8 cellular contexts compared by ENCODE assay signal in the genomic region with DNA sequence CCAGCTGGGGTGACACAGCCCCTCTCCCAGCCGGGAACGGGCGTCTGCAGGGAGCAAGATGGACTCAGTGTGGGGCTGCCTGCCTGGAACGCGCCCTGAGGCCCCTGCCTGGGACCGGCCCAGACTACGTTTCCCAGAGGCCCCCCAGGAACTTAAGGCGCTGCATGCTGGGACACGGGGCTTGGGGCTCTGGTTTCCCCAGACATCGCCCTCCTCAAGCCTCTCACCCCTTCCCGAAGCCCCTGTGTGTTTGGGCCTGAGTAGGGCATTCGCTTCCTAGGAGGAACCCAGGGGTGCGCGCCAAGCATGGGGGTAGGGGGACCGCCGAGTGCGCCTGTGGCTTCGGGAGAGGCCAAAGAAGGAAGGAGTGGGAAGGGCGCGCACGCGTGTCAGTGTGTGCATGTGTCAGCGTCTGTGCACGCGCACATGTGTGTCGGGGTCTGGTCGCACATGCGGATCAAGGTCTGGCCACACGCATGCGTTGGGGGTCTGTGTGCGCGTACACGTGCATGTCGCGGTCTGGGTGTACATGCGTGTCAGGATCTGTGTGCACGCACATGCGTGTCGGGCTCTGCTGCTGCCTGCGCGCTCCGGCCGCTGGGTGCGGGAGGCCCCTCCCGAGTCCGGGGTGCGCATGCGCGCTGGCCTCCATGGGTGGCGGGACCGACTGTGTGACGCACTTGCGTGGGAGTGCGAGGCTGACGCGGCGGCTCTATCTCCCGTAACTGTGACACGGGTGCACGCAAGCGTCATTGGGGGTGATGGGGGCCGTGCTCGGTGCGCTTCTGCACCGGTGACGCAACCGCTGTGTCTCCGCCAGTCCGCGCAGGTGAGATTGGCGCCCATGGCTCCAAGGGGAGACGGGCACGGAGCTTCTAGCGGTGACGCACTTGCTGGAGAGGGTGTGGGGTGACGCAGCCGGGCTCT. TPM values are rescaled to one million over a fixed set of nuclear protein-coding genes. Genes with fewer than 3 reads are reported as not detected.
DNase-seq lines count a peak whose midpoint lies in the region; ATAC-seq and TF ChIP-seq lines count a peak whose summit lies in the region.

No MANE protein-coding gene starts in this region.

- TF ChIP-seq RAD21 in Ishikawa (IDR thresholded peaks at IDR 0.05; ENCODE audit: low read depth), result no peak

- no peak for TF ChIP-seq CTCF in GM20000 (IDR thresholded peaks at IDR 0.05; ENCODE audit: extremely low read depth, missing control alignments)

- DNase-seq in CD1c-positive myeloid dendritic cell (ENCODE audit: extremely low spot score), result peak; percentile 96
- DNase-seq in GM20000 (ENCODE audit: low spot score), result peak; percentile 83
- DNase-seq in activated CD4-positive, alpha-beta T cell treated with anti-CD3 and anti-CD28 coated beads for 24 hours (ENCODE audit: low read depth in 2 of 2), result peak; percentile 72 to 79
- DNase-seq in cerebellum (ENCODE audit: low spot score), result peak; percentile 85
- DNase-seq in left lobe of liver (ENCODE audit: low spot score), result peak; percentile 74
- peak; percentile 79 to 84 for DNase-seq in stimulated activated CD4-positive, alpha-beta T cell treated with anti-CD3 and anti-CD28 coated beads, Interleukin-4, amount 100 ng/mL, for 48 hours (ENCODE audit: low read depth in 2 of 2)
- no peak for DNase-seq in NCI-H82 (lab: John Stamatoyannopoulos, UW)

- peak; percentile 84 for ATAC-seq in left lobe of liver

- TF ChIP-seq EP300 in Ishikawa (IDR thresholded peaks at IDR 0.05; ENCODE audit: borderline replicate concordance), result no peak

TF ChIP-seq in Ishikawa, 13 proteins besides CTCF, POLR2A, EP300 and RAD21:
- TF ChIP-seq FOXM1 (IDR thresholded peaks at IDR 0.05; ENCODE audit: borderline replicate concordance, low read depth) (no peak), CREB1 (IDR thresholded peaks at IDR 0.05; ENCODE audit: low read depth) (peak; percentile 89), YY1 (IDR thresholded peaks at IDR 0.05; ENCODE audit: low read depth) (no peak), TCF12 (IDR thresholded peaks at IDR 0.05; ENCODE audit: low read depth) (0 out of 2 replicates have a peak, but pooled peaks have one; percentile 25), TAF1 (IDR thresholded peaks at IDR 0.05; ENCODE audit: low read depth) (0 out of 2 replicates have a peak, but pooled peaks have one; percentile 28), REST (IDR thresholded peaks at IDR 0.05; ENCODE audit: low read depth) (no peak), NFIC (IDR thresholded peaks at IDR 0.05) (no peak), EGR1 (IDR thresholded peaks at IDR 0.05) (peak; percentile 95), ZBTB7A (IDR thresholded peaks at IDR 0.05; ENCODE audit: low read depth) (no peak), TEAD4 (IDR thresholded peaks at IDR 0.05) (0 out of 2 replicates have a peak, but pooled peaks have one; percentile 13), MAX (IDR thresholded peaks at IDR 0.05) (peak; percentile 91), CEBPB (IDR thresholded peaks at IDR 0.05) (peak; percentile 39; the same call in 1 of the 2 replicates)
- TF ChIP-seq, protein P1, sequence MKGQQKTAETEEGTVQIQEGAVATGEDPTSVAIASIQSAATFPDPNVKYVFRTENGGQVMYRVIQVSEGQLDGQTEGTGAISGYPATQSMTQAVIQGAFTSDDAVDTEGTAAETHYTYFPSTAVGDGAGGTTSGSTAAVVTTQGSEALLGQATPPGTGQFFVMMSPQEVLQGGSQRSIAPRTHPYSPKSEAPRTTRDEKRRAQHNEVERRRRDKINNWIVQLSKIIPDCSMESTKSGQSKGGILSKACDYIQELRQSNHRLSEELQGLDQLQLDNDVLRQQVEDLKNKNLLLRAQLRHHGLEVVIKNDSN (IDR thresholded peaks at IDR 0.05), result peak; percentile 16; the same call in 1 of the 2 replicates
TF ChIP-seq in Ishikawa: peak in this region for 8.

RNA-seq across cellular contexts. Expression of gene ZNF331, which starts 16.2 kb away (rescaled TPM):
- total RNA-seq in cerebellum (23.4 TPM), left lobe of liver (3.6 TPM)
